Comparison of ENCODE assay signal across 8 cellular contexts in the genomic region with DNA sequence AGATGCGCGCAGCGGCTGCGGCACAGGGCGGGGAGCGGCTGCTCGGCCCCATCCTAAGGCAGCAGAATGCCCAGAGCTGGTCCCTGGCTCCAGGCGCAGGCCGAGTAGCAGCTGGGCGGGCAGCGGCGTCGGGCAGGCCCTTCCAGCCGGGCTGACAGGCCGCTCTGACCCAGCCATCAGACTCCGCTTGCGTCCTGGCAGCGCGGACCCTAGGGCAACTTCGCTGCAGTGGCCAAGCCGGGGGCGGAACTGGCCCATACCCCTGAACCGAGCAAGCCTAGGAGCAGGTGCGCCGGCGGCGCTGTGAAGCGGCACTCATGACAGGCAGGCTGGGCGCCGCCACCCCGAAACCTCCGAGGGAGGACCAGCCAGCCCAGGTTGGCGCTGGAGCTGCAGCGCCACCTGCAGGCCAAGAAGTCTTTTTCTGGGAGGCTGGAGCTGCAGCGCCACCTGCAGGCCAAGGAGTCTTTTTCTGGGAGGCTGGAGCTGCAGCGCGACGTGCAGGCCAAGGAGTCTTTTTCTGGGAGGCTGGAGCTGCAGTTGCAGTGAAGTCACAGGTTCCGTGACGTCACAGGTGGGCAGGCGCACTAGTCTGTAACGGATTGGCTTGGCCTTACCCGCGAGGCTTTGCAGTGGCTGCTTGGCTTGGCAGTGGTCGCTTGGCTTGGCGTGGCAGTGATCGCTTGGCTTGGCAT.
A peak's percentile ranks its signal among the peaks of the same experiment; 100 is the strongest.
DNase-seq lines count a peak whose midpoint lies in the region; ATAC-seq, FAIRE-seq and TF ChIP-seq lines count a peak whose summit lies in the region.
"Not testable (repeated sequence)": the region's sequence is repeated elsewhere in the genome, so short reads cannot be mapped to it uniquely, and the experiment has no call there.

No MANE protein-coding gene starts in this region.

- TF ChIP-seq CTCF in GM13976 (IDR thresholded peaks at IDR 0.05; ENCODE audit: borderline replicate concordance, control extremely low read depth, extremely low read depth, insufficient read depth, missing control alignments) (peak; percentile 89), uterus (IDR thresholded peaks at IDR 0.05) (peak; percentile 87 to 99 (median 93))

- not testable (repeated sequence) for H3K27me3 ChIP-seq in small intestine (ENCODE audit: control insufficient read depth in 2 of 2, insufficient read depth in 2 of 2, low read length in 2 of 2); uterus

- H3K36me3 ChIP-seq in small intestine (ENCODE audit: control insufficient read depth in 2 of 2, insufficient read depth in 2 of 2, low read length in 2 of 2); uterus: not testable (repeated sequence)

- not testable (repeated sequence) for H3K27ac ChIP-seq in small intestine (ENCODE audit: low read depth in 1 of 2, low read length in 1 of 2)
- H3K27ac ChIP-seq in uterus, result peak overlapping the region in 1 of 2 donors; percentile 28

- not testable (repeated sequence) for H3K4me1 ChIP-seq in small intestine (ENCODE audit: control insufficient read depth in 2 of 2, insufficient read depth in 1 of 2, low read depth in 1 of 2, low read length in 1 of 2); uterus

- in situ Hi-C loops in GM13976 (cut with MboI; ENCODE audit: low sequenced_read_pairs, unreplicated experiment), result not testable (repeated sequence)

- DNase-seq in GM13976 (ENCODE audit: low spot score), result peak; percentile 65
- peak; percentile 65 for DNase-seq in RPMI8226
- peak; percentile 75 for DNase-seq in activated T-cell treated with anti-CD3 and anti-CD28 coated beads for 24 hours (ENCODE audit: low read depth)
- peak; percentile 65 for DNase-seq in dermis blood vessel endothelial cell
- DNase-seq in kidney glomerular epithelial cell (lab: John Stamatoyannopoulos, UW), result peak; percentile 60
- peak; percentile 61 for DNase-seq in small intestine
- peak; percentile 62 to 76 for DNase-seq in uterus

- WGBS in small intestine, 3 donors, result 15 to 29% (median 19%) methylated on average over 35 to 47 of the region's 47 CpGs

- H3K4me3 ChIP-seq in small intestine (ENCODE audit: low read depth in 1 of 2, low read length in 2 of 2), result not testable (repeated sequence)
- H3K4me3 ChIP-seq in uterus, result peak overlapping the region in 1 of 2 donors; percentile 32

- FAIRE-seq in small intestine (lab: Jason Lieb, UNC), result not testable (repeated sequence)

- intact Hi-C loops in uterus (cut with DNase I; ENCODE audit: low total_unique reads), result not testable (repeated sequence)

- peak; percentile 60 for ATAC-seq in HG03159 (IDR thresholded peaks at IDR 0.05; ENCODE audit: unreplicated experiment)

- H3K9me3 ChIP-seq in small intestine (ENCODE audit: control insufficient read depth, low read depth); uterus: not testable (repeated sequence)

- TF ChIP-seq POLR2A in uterus (IDR thresholded peaks at IDR 0.05), result not testable (repeated sequence)
